8 cellular contexts compared by ENCODE assay signal in the genomic region with DNA sequence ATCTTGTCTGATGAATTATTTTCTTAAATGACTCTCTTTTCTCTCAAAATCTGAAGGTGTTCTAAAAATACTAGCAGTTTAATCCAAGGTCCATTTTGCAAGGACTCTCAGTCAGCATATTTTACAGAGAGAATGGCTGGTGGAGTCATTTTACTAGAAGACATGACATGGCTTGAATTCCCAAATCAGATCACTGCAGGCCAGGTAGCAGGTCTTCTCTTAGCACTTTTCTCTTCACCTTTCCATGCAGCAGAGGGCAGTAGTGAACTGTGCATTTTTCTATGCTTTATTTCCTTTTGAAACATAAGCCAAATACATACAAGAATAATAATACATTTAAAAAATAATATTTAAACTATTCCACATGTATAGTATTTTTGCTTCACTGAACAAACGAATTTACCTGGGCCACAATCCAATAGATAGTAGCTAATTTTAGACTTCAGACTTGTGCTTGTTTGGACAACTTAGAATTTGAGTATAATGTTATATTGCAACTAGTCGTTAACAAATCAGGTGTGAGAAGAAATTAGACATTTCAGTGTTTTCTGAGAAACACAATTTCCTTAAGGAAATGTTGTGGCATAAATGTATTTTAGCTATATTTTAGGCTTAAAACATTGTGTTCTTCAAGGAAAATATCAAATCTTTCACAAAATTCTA.
DNase-seq lines count a peak whose midpoint lies in the region; ATAC-seq and TF ChIP-seq lines count a peak whose summit lies in the region.

No MANE protein-coding gene starts in this region.

- DNase-seq in GM12864 (ENCODE audit: low read depth): peak; percentile 4
- peak; percentile 21 for DNase-seq in NCI-H1694 treated with DMSO at 0.1 percent for 48 hours (lab: John Stamatoyannopoulos, UW)
- peak; percentile 9 to 42 for DNase-seq in activated CD4-positive, alpha-beta T cell treated with anti-CD3 and anti-CD28 coated beads for 4 hours
- DNase-seq in fibroblast of peridontal ligament (ENCODE audit: extremely low read depth): peak; percentile 90
- DNase-seq in occipital lobe (lab: John Stamatoyannopoulos, UW): peak; percentile 1
- DNase-seq in cortex of kidney (lab: John Stamatoyannopoulos, UW): no peak

- ATAC-seq in HG03196 (IDR thresholded peaks at IDR 0.05; ENCODE audit: unreplicated experiment): no peak

- H3K27ac ChIP-seq in 22Rv1: peak overlapping the region; percentile 87

- TF ChIP-seq CTCF in 22Rv1 (IDR thresholded peaks at IDR 0.05) (peak; percentile 86), GM12864 (IDR thresholded peaks at IDR 0.05; ENCODE audit: low read depth, low read length, missing control alignments) (peak; percentile 53)

- H3K4me3 ChIP-seq in GM12864 (ENCODE audit: low read depth, low read length): no peak overlapping the region
